ENCODE assay signal across 1 cellular context in the genomic region with DNA sequence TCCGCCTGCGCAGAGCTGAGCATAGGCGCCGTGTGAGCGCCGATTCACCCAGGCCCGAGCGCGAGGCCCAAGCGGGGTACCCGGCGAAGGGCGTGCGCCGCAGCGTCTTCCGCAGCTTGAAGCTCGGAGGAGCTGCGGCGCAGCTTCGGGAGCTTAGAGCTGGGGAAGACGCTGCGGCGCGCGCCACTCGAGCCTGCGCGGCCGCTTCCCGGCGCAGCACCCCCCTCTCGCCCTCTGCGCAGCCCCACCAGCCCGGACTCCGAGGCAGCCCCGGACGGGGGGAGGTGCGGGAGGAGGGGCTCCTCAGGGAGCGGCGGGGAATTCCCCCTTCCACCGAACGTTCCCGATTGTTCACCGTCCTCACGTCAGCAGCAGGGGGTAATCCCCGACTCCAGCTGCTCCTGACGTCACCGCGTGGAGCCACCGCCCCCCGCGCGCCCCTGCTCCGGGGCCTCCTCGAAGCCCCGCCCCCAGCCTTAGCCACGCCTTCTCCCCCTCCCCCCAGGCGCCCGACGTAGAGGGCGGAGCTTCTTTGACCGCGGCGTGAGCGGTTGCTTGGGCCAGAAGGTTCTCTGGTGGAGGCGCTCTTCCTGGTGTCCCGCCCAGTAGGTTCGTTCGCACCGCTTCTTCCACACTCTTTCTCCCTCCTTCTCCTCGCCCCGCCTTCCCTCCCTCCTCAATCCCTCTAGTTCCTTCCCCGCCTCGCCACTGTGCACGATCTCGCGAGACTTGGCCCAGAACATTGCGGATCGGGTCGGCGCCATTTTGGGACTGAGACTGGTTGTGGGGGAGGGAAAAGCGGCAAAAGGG.
TF ChIP-seq lines count a peak whose summit lies in the region.

A gene with protein sequence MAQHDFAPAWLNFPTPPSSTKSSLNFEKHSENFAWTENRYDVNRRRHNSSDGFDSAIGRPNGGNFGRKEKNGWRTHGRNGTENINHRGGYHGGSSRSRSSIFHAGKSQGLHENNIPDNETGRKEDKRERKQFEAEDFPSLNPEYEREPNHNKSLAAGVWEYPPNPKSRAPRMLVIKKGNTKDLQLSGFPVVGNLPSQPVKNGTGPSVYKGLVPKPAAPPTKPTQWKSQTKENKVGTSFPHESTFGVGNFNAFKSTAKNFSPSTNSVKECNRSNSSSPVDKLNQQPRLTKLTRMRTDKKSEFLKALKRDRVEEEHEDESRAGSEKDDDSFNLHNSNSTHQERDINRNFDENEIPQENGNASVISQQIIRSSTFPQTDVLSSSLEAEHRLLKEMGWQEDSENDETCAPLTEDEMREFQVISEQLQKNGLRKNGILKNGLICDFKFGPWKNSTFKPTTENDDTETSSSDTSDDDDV (plus strand): TSS at position 742 of the 810 bp plus-strand sequence. CDS start 40,072 bp downstream, outside the sequence.

TF ChIP-seq in HepG2, 621 proteins besides CTCF, POLR2A, EP300 and RAD21 (continued from another document and continues in another):
- peak; percentile 89 for TF ChIP-seq ZXDC (CRISPR knock-in tag; IDR thresholded peaks at IDR 0.05)
- no peak for TF ChIP-seq RBM22 (optimal IDR thresholded peaks at IDR 0.05; ENCODE audit: low read length)
- 0 out of 2 replicates have a peak, but pooled peaks have one; percentile 35 for TF ChIP-seq GFI1 (CRISPR knock-in tag; IDR thresholded peaks at IDR 0.05; ENCODE audit: borderline replicate concordance)
- no peak for TF ChIP-seq DBP (CRISPR knock-in tag; IDR thresholded peaks at IDR 0.05; ENCODE audit: not compliant biosample characterization)
- TF ChIP-seq SIX1 (CRISPR knock-in tag; IDR thresholded peaks at IDR 0.05; ENCODE audit: borderline replicate concordance), result no peak
- TF ChIP-seq CBX2 (IDR thresholded peaks at IDR 0.05; ENCODE audit: low read depth, low read length), result no peak
- TF ChIP-seq CBX2 (CRISPR knock-in tag; IDR thresholded peaks at IDR 0.05; ENCODE audit: low read depth), result no peak
- no peak for TF ChIP-seq BRD4 (CRISPR knock-in tag; IDR thresholded peaks at IDR 0.05)
- no peak for TF ChIP-seq DNMT3B (CRISPR knock-in tag; conservative IDR thresholded peaks at IDR 0.05)
- no peak for TF ChIP-seq SNAPC4 (CRISPR knock-in tag; IDR thresholded peaks at IDR 0.05)
- no peak for TF ChIP-seq RFX3 (CRISPR knock-in tag; IDR thresholded peaks at IDR 0.05)
- peak; percentile 20 for TF ChIP-seq CBX1 (IDR thresholded peaks at IDR 0.05; ENCODE audit: low read depth)
- TF ChIP-seq ZNF710 (CRISPR knock-in tag; IDR thresholded peaks at IDR 0.05; ENCODE audit: borderline replicate concordance), result no peak
- TF ChIP-seq MEF2D (CRISPR knock-in tag; IDR thresholded peaks at IDR 0.05), result no peak
- TF ChIP-seq ETV6 (CRISPR knock-in tag; conservative IDR thresholded peaks at IDR 0.05), result no peak
- TF ChIP-seq, protein P1, sequence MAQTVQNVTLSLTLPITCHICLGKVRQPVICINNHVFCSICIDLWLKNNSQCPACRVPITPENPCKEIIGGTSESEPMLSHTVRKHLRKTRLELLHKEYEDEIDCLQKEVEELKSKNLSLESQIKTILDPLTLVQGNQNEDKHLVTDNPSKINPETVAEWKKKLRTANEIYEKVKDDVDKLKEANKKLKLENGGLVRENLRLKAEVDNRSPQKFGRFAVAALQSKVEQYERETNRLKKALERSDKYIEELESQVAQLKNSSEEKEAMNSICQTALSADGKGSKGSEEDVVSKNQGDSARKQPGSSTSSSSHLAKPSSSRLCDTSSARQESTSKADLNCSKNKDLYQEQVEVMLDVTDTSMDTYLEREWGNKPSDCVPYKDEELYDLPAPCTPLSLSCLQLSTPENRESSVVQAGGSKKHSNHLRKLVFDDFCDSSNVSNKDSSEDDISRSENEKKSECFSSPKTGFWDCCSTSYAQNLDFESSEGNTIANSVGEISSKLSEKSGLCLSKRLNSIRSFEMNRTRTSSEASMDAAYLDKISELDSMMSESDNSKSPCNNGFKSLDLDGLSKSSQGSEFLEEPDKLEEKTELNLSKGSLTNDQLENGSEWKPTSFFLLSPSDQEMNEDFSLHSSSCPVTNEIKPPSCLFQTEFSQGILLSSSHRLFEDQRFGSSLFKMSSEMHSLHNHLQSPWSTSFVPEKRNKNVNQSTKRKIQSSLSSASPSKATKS (CRISPR knock-in tag; IDR thresholded peaks at IDR 0.05), result no peak; the same call in 1 of the 2 replicates
- TF ChIP-seq, protein P2, sequence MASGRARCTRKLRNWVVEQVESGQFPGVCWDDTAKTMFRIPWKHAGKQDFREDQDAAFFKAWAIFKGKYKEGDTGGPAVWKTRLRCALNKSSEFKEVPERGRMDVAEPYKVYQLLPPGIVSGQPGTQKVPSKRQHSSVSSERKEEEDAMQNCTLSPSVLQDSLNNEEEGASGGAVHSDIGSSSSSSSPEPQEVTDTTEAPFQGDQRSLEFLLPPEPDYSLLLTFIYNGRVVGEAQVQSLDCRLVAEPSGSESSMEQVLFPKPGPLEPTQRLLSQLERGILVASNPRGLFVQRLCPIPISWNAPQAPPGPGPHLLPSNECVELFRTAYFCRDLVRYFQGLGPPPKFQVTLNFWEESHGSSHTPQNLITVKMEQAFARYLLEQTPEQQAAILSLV (CRISPR knock-in tag; IDR thresholded peaks at IDR 0.05; ENCODE audit: borderline replicate concordance), result peak; percentile 19
- TF ChIP-seq, protein P3, sequence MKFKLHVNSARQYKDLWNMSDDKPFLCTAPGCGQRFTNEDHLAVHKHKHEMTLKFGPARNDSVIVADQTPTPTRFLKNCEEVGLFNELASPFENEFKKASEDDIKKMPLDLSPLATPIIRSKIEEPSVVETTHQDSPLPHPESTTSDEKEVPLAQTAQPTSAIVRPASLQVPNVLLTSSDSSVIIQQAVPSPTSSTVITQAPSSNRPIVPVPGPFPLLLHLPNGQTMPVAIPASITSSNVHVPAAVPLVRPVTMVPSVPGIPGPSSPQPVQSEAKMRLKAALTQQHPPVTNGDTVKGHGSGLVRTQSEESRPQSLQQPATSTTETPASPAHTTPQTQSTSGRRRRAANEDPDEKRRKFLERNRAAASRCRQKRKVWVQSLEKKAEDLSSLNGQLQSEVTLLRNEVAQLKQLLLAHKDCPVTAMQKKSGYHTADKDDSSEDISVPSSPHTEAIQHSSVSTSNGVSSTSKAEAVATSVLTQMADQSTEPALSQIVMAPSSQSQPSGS (CRISPR knock-in tag; IDR thresholded peaks at IDR 0.05), result peak; percentile 94
- TF ChIP-seq MAFK (conservative IDR thresholded peaks at IDR 0.05 in 1 of 2, IDR thresholded peaks at IDR 0.05 in 1 of 2; ENCODE audit: low read length in 2 of 2), result no peak
- TF ChIP-seq SP5 (CRISPR knock-in tag; IDR thresholded peaks at IDR 0.05; ENCODE audit: borderline replicate concordance, low read depth), result no peak
- TF ChIP-seq XBP1 (CRISPR knock-in tag; IDR thresholded peaks at IDR 0.05), result peak; percentile 45; the same call in 1 of the 2 replicates
- TF ChIP-seq KDM5A (IDR thresholded peaks at IDR 0.05; ENCODE audit: borderline replicate concordance, low read length), result no peak; the same call in 1 of the 2 replicates
- TF ChIP-seq NR2C2 (CRISPR knock-in tag; IDR thresholded peaks at IDR 0.05; ENCODE audit: borderline replicate concordance), result no peak; the same call in 1 of the 2 replicates
- TF ChIP-seq TFDP1 (CRISPR knock-in tag; IDR thresholded peaks at IDR 0.05; ENCODE audit: borderline replicate concordance), result peak; percentile 66
- TF ChIP-seq CSRNP1 (CRISPR knock-in tag; IDR thresholded peaks at IDR 0.05), result peak; percentile 23
